In the genomic region with DNA sequence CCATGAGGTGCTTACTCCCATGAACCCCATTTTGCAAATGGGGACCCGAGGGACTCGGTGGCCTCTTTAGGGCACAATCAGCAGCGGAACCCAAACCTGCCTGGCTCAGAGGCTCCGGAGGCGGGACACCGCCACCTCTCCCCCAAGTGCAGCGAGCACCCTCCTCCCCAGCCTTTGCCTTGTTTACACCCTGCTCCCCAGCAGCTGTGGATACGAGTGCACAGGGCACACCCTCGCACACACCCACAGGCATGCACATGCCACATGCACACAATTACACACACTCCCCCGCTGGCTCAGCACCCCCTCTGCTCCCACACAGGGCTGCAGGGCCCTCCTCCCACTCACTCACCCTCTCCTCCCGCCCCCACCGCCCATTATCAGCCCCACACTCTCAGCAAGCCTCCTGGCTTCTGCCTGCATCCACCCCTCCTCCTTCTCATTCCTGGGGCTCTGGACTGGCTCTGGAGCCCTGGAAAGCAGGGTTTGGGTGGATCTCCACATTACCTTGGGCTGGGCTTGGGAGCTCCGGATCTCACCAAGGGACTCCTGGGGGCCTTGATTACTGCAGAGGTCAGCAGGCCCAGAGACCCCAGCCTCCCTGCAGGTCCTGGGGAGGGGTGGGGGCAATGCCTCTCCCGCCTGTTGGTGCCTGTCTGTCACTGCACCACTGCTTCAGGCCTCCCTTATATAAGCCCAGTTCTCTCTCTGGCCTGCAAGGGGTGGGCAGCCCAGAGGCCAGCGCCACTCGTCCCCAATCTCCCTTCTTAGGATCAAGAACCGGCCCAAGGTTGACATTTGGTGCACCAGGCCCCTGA, we compare ENCODE assay signal across 1 cellular context.
TF ChIP-seq lines count a peak whose summit lies in the region.

No MANE protein-coding gene starts in this region.

TF ChIP-seq in HepG2, 621 proteins besides CTCF, POLR2A, EP300 and RAD21 (continued from another document and continues in another):
- TF ChIP-seq, protein P1, sequence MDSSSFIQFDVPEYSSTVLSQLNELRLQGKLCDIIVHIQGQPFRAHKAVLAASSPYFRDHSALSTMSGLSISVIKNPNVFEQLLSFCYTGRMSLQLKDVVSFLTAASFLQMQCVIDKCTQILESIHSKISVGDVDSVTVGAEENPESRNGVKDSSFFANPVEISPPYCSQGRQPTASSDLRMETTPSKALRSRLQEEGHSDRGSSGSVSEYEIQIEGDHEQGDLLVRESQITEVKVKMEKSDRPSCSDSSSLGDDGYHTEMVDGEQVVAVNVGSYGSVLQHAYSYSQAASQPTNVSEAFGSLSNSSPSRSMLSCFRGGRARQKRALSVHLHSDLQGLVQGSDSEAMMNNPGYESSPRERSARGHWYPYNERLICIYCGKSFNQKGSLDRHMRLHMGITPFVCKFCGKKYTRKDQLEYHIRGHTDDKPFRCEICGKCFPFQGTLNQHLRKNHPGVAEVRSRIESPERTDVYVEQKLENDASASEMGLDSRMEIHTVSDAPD (CRISPR knock-in tag; IDR thresholded peaks at IDR 0.05), result no peak
- TF ChIP-seq ZNF776 (CRISPR knock-in tag; IDR thresholded peaks at IDR 0.05) (0 out of 2 replicates have a peak, but pooled peaks have one; percentile 51), MIER3 (CRISPR knock-in tag; IDR thresholded peaks at IDR 0.05; ENCODE audit: borderline replicate concordance) (0 out of 2 replicates have a peak, but pooled peaks have one; percentile 41), ZNF446 (CRISPR knock-in tag; IDR thresholded peaks at IDR 0.05) (no peak), ZNF773 (CRISPR knock-in tag; IDR thresholded peaks at IDR 0.05; ENCODE audit: borderline replicate concordance) (0 out of 2 replicates have a peak, but pooled peaks have one; percentile 41), ZSCAN20 (CRISPR knock-in tag; IDR thresholded peaks at IDR 0.05; ENCODE audit: borderline replicate concordance) (no peak), KAT2B (IDR thresholded peaks at IDR 0.05; ENCODE audit: borderline replicate concordance, low read depth, low read length) (no peak), ZNF34 (CRISPR knock-in tag; IDR thresholded peaks at IDR 0.05; ENCODE audit: borderline replicate concordance) (no peak), SPEN (CRISPR knock-in tag; IDR thresholded peaks at IDR 0.05; ENCODE audit: low read depth) (peak; percentile 53; the same call in 1 of the 2 replicates), ZNF772 (CRISPR knock-in tag; IDR thresholded peaks at IDR 0.05) (peak; percentile 39; the same call in 1 of the 2 replicates), ZMYM3 (CRISPR knock-in tag; IDR thresholded peaks at IDR 0.05) (peak; percentile 54; the same call in 1 of the 2 replicates), SIN3A (IDR thresholded peaks at IDR 0.05; ENCODE audit: borderline replicate concordance, low read depth, low read length) (peak; percentile 69; the same call in 1 of the 2 replicates), ZNF430 (CRISPR knock-in tag; IDR thresholded peaks at IDR 0.05) (peak; percentile 60; the same call in 1 of the 2 replicates), PAF1 (CRISPR knock-in tag; IDR thresholded peaks at IDR 0.05) (no peak), ZNF33A (CRISPR knock-in tag; IDR thresholded peaks at IDR 0.05; ENCODE audit: borderline replicate concordance) (no peak), SALL1 (CRISPR knock-in tag; IDR thresholded peaks at IDR 0.05) (peak; percentile 39), ZNF766 (CRISPR knock-in tag; IDR thresholded peaks at IDR 0.05; ENCODE audit: borderline replicate concordance) (no peak), ZNF224 (CRISPR knock-in tag; IDR thresholded peaks at IDR 0.05) (no peak), NFE2L2 (IDR thresholded peaks at IDR 0.05; ENCODE audit: low read length) (no peak), LCORL (IDR thresholded peaks at IDR 0.05) (no peak), LCORL (CRISPR knock-in tag; IDR thresholded peaks at IDR 0.05) (no peak; the same call in none of the 2 replicates), CREM (IDR thresholded peaks at IDR 0.05) (no peak), CREM (CRISPR knock-in tag; IDR thresholded peaks at IDR 0.05) (no peak), ARNT (IDR thresholded peaks at IDR 0.05) (no peak), NONO (IDR thresholded peaks at IDR 0.05) (no peak), NONO (CRISPR knock-in tag; conservative IDR thresholded peaks at IDR 0.05) (no peak), SMAD3 (CRISPR knock-in tag; IDR thresholded peaks at IDR 0.05) (no peak), GATAD1 (CRISPR knock-in tag; IDR thresholded peaks at IDR 0.05) (0 out of 2 replicates have a peak, but pooled peaks have one; percentile 25), IKZF1 (IDR thresholded peaks at IDR 0.05) (no peak), TEAD2 (CRISPR knock-in tag; IDR thresholded peaks at IDR 0.05) (no peak), ZNF180 (CRISPR knock-in tag; IDR thresholded peaks at IDR 0.05; ENCODE audit: borderline replicate concordance, low read depth) (no peak), SIX4 (CRISPR knock-in tag; IDR thresholded peaks at IDR 0.05) (no peak), SNRNP70 (IDR thresholded peaks at IDR 0.05; ENCODE audit: low read depth, low read length) (no peak), MAFK (conservative IDR thresholded peaks at IDR 0.05 in 1 of 2, IDR thresholded peaks at IDR 0.05 in 1 of 2; ENCODE audit: low read length in 2 of 2) (no peak), TEAD3 (CRISPR knock-in tag; optimal IDR thresholded peaks at IDR 0.05; ENCODE audit: borderline replicate concordance) (peak; percentile 7)
- TF ChIP-seq, protein P2, sequence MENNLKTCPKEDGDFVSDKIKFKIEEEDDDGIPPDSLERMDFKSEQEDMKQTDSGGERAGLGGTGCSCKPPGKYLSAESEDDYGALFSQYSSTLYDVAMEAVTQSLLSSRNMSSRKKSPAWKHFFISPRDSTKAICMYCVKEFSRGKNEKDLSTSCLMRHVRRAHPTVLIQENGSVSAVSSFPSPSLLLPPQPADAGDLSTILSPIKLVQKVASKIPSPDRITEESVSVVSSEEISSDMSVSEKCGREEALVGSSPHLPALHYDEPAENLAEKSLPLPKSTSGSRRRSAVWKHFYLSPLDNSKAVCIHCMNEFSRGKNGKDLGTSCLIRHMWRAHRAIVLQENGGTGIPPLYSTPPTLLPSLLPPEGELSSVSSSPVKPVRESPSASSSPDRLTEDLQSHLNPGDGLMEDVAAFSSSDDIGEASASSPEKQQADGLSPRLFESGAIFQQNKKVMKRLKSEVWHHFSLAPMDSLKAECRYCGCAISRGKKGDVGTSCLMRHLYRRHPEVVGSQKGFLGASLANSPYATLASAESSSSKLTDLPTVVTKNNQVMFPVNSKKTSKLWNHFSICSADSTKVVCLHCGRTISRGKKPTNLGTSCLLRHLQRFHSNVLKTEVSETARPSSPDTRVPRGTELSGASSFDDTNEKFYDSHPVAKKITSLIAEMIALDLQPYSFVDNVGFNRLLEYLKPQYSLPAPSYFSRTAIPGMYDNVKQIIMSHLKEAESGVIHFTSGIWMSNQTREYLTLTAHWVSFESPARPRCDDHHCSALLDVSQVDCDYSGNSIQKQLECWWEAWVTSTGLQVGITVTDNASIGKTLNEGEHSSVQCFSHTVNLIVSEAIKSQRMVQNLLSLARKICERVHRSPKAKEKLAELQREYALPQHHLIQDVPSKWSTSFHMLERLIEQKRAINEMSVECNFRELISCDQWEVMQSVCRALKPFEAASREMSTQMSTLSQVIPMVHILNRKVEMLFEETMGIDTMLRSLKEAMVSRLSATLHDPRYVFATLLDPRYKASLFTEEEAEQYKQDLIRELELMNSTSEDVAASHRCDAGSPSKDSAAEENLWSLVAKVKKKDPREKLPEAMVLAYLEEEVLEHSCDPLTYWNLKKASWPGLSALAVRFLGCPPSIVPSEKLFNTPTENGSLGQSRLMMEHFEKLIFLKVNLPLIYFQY (CRISPR knock-in tag; IDR thresholded peaks at IDR 0.05; ENCODE audit: borderline replicate concordance), result no peak
- TF ChIP-seq, protein P3, sequence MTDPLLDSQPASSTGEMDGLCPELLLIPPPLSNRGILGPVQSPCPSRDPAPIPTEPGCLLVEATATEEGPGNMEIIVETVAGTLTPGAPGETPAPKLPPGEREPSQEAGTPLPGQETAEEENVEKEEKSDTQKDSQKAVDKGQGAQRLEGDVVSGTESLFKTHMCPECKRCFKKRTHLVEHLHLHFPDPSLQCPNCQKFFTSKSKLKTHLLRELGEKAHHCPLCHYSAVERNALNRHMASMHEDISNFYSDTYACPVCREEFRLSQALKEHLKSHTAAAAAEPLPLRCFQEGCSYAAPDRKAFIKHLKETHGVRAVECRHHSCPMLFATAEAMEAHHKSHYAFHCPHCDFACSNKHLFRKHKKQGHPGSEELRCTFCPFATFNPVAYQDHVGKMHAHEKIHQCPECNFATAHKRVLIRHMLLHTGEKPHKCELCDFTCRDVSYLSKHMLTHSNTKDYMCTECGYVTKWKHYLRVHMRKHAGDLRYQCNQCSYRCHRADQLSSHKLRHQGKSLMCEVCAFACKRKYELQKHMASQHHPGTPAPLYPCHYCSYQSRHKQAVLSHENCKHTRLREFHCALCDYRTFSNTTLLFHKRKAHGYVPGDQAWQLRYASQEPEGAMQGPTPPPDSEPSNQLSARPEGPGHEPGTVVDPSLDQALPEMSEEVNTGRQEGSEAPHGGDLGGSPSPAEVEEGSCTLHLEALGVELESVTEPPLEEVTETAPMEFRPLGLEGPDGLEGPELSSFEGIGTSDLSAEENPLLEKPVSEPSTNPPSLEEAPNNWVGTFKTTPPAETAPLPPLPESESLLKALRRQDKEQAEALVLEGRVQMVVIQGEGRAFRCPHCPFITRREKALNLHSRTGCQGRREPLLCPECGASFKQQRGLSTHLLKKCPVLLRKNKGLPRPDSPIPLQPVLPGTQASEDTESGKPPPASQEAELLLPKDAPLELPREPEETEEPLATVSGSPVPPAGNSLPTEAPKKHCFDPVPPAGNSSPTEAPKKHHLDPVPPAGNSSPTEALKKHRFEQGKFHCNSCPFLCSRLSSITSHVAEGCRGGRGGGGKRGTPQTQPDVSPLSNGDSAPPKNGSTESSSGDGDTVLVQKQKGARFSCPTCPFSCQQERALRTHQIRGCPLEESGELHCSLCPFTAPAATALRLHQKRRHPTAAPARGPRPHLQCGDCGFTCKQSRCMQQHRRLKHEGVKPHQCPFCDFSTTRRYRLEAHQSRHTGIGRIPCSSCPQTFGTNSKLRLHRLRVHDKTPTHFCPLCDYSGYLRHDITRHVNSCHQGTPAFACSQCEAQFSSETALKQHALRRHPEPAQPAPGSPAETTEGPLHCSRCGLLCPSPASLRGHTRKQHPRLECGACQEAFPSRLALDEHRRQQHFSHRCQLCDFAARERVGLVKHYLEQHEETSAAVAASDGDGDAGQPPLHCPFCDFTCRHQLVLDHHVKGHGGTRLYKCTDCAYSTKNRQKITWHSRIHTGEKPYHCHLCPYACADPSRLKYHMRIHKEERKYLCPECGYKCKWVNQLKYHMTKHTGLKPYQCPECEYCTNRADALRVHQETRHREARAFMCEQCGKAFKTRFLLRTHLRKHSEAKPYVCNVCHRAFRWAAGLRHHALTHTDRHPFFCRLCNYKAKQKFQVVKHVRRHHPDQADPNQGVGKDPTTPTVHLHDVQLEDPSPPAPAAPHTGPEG (CRISPR knock-in tag; IDR thresholded peaks at IDR 0.05), result no peak
- TF ChIP-seq, protein P4, sequence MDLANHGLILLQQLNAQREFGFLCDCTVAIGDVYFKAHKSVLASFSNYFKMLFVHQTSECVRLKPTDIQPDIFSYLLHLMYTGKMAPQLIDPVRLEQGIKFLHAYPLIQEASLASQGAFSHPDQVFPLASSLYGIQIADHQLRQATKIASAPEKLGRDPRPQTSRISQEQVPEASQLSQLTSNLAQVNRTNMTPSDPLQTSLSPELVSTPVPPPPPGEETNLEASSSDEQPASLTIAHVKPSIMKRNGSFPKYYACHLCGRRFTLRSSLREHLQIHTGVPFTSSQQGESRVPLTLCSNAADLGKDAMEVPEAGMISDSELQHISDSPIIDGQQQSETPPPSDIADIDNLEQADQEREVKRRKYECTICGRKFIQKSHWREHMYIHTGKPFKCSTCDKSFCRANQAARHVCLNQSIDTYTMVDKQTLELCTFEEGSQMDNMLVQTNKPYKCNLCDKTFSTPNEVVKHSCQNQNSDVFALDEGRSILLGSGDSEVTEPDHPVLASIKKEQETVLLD (CRISPR knock-in tag; IDR thresholded peaks at IDR 0.05; ENCODE audit: low read depth), result no peak
- TF ChIP-seq, protein P5, sequence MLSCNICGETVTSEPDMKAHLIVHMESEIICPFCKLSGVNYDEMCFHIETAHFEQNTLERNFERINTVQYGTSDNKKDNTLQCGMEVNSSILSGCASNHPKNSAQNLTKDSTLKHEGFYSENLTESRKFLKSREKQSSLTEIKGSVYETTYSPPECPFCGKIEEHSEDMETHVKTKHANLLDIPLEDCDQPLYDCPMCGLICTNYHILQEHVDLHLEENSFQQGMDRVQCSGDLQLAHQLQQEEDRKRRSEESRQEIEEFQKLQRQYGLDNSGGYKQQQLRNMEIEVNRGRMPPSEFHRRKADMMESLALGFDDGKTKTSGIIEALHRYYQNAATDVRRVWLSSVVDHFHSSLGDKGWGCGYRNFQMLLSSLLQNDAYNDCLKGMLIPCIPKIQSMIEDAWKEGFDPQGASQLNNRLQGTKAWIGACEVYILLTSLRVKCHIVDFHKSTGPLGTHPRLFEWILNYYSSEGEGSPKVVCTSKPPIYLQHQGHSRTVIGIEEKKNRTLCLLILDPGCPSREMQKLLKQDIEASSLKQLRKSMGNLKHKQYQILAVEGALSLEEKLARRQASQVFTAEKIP (CRISPR knock-in tag; IDR thresholded peaks at IDR 0.05; ENCODE audit: borderline replicate concordance), result no peak
- TF ChIP-seq, protein P6, sequence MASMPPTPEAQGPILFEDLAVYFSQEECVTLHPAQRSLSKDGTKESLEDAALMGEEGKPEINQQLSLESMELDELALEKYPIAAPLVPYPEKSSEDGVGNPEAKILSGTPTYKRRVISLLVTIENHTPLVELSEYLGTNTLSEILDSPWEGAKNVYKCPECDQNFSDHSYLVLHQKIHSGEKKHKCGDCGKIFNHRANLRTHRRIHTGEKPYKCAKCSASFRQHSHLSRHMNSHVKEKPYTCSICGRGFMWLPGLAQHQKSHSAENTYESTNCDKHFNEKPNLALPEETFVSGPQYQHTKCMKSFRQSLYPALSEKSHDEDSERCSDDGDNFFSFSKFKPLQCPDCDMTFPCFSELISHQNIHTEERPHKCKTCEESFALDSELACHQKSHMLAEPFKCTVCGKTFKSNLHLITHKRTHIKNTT (CRISPR knock-in tag; IDR thresholded peaks at IDR 0.05), result no peak
- TF ChIP-seq, protein P7, sequence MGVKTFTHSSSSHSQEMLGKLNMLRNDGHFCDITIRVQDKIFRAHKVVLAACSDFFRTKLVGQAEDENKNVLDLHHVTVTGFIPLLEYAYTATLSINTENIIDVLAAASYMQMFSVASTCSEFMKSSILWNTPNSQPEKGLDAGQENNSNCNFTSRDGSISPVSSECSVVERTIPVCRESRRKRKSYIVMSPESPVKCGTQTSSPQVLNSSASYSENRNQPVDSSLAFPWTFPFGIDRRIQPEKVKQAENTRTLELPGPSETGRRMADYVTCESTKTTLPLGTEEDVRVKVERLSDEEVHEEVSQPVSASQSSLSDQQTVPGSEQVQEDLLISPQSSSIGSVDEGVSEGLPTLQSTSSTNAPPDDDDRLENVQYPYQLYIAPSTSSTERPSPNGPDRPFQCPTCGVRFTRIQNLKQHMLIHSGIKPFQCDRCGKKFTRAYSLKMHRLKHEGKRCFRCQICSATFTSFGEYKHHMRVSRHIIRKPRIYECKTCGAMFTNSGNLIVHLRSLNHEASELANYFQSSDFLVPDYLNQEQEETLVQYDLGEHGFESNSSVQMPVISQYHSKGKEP (CRISPR knock-in tag; IDR thresholded peaks at IDR 0.05), result no peak
- TF ChIP-seq, protein P8, sequence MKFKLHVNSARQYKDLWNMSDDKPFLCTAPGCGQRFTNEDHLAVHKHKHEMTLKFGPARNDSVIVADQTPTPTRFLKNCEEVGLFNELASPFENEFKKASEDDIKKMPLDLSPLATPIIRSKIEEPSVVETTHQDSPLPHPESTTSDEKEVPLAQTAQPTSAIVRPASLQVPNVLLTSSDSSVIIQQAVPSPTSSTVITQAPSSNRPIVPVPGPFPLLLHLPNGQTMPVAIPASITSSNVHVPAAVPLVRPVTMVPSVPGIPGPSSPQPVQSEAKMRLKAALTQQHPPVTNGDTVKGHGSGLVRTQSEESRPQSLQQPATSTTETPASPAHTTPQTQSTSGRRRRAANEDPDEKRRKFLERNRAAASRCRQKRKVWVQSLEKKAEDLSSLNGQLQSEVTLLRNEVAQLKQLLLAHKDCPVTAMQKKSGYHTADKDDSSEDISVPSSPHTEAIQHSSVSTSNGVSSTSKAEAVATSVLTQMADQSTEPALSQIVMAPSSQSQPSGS (CRISPR knock-in tag; IDR thresholded peaks at IDR 0.05), result no peak
